In the genomic region with DNA sequence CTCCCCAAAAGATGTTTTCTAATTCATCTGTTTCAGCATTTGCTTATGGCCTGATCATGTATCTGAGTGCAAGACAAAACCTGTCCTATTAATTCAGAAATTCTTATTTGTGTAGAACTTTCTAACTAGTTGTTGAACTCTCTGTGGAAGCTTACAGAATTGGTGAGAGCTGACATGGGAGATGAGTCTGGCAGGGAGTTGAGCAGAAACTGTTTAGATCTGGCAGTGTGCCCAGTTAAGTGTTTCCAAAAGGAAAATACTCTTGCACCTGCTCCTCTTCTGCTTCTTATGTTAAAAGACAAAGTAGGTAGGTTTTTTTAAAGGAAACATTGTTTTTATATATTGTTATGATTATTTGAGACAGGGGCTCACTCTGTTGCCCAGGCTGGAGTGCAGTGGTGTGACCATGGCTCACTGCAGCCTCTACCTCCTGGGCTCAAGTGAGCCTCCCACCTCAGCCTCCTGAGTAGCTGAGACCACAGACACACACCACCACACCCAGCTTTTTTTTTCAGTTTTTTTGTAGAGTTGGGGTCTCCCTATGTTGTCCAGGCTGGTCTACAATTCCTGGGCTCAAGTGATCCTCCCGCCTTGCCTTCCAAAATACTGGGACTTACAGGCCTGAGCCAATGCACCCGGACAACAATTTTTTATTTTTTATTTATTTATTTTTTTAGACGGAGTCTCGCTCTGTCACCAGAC, we compare ENCODE assay signal across 1 cellular context.
TF ChIP-seq lines count a peak whose summit lies in the region.

No MANE protein-coding gene starts in this region.

TF ChIP-seq in K562, 482 proteins besides CTCF, POLR2A, EP300 and RAD21:
- no peak for TF ChIP-seq FOXM1 (IDR thresholded peaks at IDR 0.05; ENCODE audit: low read depth)
- TF ChIP-seq FOXM1 (CRISPR knock-in tag; IDR thresholded peaks at IDR 0.05; ENCODE audit: low read depth): no peak
- TF ChIP-seq NFIC (IDR thresholded peaks at IDR 0.05): peak; percentile 60
